24 cellular contexts compared by ENCODE assay signal in genomic region chr7:16721541-16721940, GRCh38.
"Had no signal": no experiment of that assay in that cellular context is flagged by ENCODE, and none has a peak within 500 bp of the region (broad histone marks: within the 10 kb centered on the region; RNA-seq: fewer than 3 reads in every experiment).

No MANE protein-coding gene starts in this region.

- H3K27ac Mint-ChIP-seq: activated T-helper 17 cell treated with anti-CD3 and anti-CD28 coated beads, Interleukin-2, amount 50 U/mL, for 72 hours; mesothelial cell of epicardium; stimulated activated naive B cell treated with anti-CD40 and anti-IgM and Interleukin-4, amounts not matched to agents 10 μg/mL and 1 μg/mL and 100 μg/mL, for 72 hours; T-helper 1 cell treated with Interleukin-12 subunit alpha and Interleukin-12 subunit beta and Interleukin-4 antibody, amounts not matched to agents 30 μg/mL and 1 μg/mL, for 36 hours had no signal

- H3K27me3 ChIP-seq: gastroesophageal sphincter, ovary, sigmoid colon, testis, transverse colon had no signal

- H3K4me1 ChIP-seq: gastroesophageal sphincter, prostate gland, sigmoid colon, testis had no signal

- H3K9me3 ChIP-seq: gastroesophageal sphincter, ovary, prostate gland, sigmoid colon, SK-N-SH, testis, transverse colon had no signal

- H3K27me3 Mint-ChIP-seq: activated T-helper 17 cell treated with anti-CD3 and anti-CD28 coated beads, Interleukin-2, amount 50 U/mL, for 72 hours; naive B cell; stimulated activated naive B cell treated with anti-CD40 and anti-IgM and Interleukin-4, amounts not matched to agents 10 μg/mL and 1 μg/mL and 100 μg/mL, for 72 hours had no signal

- ATAC-seq: activated T-helper 17 cell treated with anti-CD3 and anti-CD28 coated beads, Interleukin-2, amount 50 U/mL, for 72 hours; gastroesophageal sphincter; left cardiac atrium; stimulated activated naive B cell treated with anti-CD40 and anti-IgM and Interleukin-4, amounts not matched to agents 10 μg/mL and 1 μg/mL and 100 μg/mL, for 72 hours had no signal

- H3K9me3 Mint-ChIP-seq: activated T-helper 17 cell treated with anti-CD3 and anti-CD28 coated beads, Interleukin-2, amount 50 U/mL, for 72 hours; mesothelial cell of epicardium; naive B cell; stimulated activated naive B cell treated with anti-CD40 and anti-IgM and Interleukin-4, amounts not matched to agents 10 μg/mL and 1 μg/mL and 100 μg/mL, for 72 hours; T-helper 1 cell treated with Interleukin-12 subunit alpha and Interleukin-12 subunit beta and Interleukin-4 antibody, amounts not matched to agents 30 μg/mL and 1 μg/mL, for 36 hours had no signal

- H3K4me1 Mint-ChIP-seq: naive B cell; stimulated activated naive B cell treated with anti-CD40 and anti-IgM and Interleukin-4, amounts not matched to agents 10 μg/mL and 1 μg/mL and 100 μg/mL, for 72 hours had no signal

- H3K36me3 Mint-ChIP-seq: mesothelial cell of epicardium, naive B cell had no signal

- DNase-seq: activated CD4-positive, alpha-beta T cell treated with anti-CD3 and anti-CD28 coated beads, Interleukin-2, amount 50 U/mL, for 1 hour; activated CD4-positive, CD25-positive, alpha-beta regulatory T cell treated with anti-CD3 and anti-CD28 coated beads, Interleukin-2, amount 50 U/mL, for 72 hours; amygdala; central memory CD4-positive, alpha-beta T cell; hippocampal formation; left cardiac atrium; naive B cell; ovary; sigmoid colon; SK-N-SH; small intestine; stimulated activated naive B cell treated with anti-CD40 and anti-IgM and Interleukin-4, amounts not matched to agents 10 μg/mL and 1 μg/mL and 100 μg/mL, for 72 hours; SW 1271; T1000; testis; transverse colon; WERI-Rb-1 had no signal

- H3K36me3 ChIP-seq: gastroesophageal sphincter, ovary, prostate gland, sigmoid colon, transverse colon, WERI-Rb-1 had no signal

- H3K4me3 Mint-ChIP-seq: activated T-helper 17 cell treated with anti-CD3 and anti-CD28 coated beads, Interleukin-2, amount 50 U/mL, for 72 hours; mesothelial cell of epicardium; stimulated activated naive B cell treated with anti-CD40 and anti-IgM and Interleukin-4, amounts not matched to agents 10 μg/mL and 1 μg/mL and 100 μg/mL, for 72 hours; T-helper 1 cell treated with Interleukin-12 subunit alpha and Interleukin-12 subunit beta and Interleukin-4 antibody, amounts not matched to agents 30 μg/mL and 1 μg/mL, for 36 hours had no signal

- H3K27ac ChIP-seq: gastroesophageal sphincter, ovary, prostate gland, sigmoid colon, testis, transverse colon, WERI-Rb-1 had no signal

- H3K4me3 ChIP-seq: gastroesophageal sphincter, ovary, prostate gland, sigmoid colon, testis, transverse colon had no signal

- FAIRE-seq: keratinocyte, small intestine, urothelium cell line had no signal
